ENCODE assay signal across 9 cellular contexts in genomic region chrX:63784902-63785692, GRCh38. TPM values are rescaled to one million over a fixed set of nuclear protein-coding genes. Genes with fewer than 3 reads are reported as not detected.
A peak's percentile ranks its signal among the peaks of the same experiment; 100 is the strongest.
DNase-seq lines count a peak whose midpoint lies in the region; ATAC-seq, FAIRE-seq and TF ChIP-seq lines count a peak whose summit lies in the region.
"Had no signal": no experiment of that assay in that cellular context is flagged by ENCODE, and none has a peak within 500 bp of the region (broad histone marks: within the 10 kb centered on the region; RNA-seq: fewer than 3 reads in every experiment).

ARHGEF9 (minus strand) TSS chrX:63785214; CDS start chrX:63785145, 69 bp downstream.

- no peak within 1 kb of the TSS for H3K27ac Mint-ChIP-seq in endodermal cell
- peak within 1 kb of the TSS; percentile 41 for H3K27ac Mint-ChIP-seq in mesothelial cell of epicardium
- peak within 1 kb of the TSS; percentile 23 for H3K27ac Mint-ChIP-seq in type B pancreatic cell
- H3K27ac Mint-ChIP-seq: T-helper 1 cell treated with Interleukin-12 subunit alpha and Interleukin-12 subunit beta and Interleukin-4 antibody, amounts not matched to agents 30 μg/mL and 1 μg/mL, for 36 hours had no signal

- H3K9me3 Mint-ChIP-seq in endodermal cell, result peaks cover 45% of the 10 kb centered on the region
- peaks cover 20% of the 10 kb centered on the region for H3K9me3 Mint-ChIP-seq in mesothelial cell of epicardium
- no peaks in the 10 kb centered on the region for H3K9me3 Mint-ChIP-seq in type B pancreatic cell
- H3K9me3 Mint-ChIP-seq: T-helper 1 cell treated with Interleukin-12 subunit alpha and Interleukin-12 subunit beta and Interleukin-4 antibody, amounts not matched to agents 30 μg/mL and 1 μg/mL, for 36 hours had no signal

- H3K9ac ChIP-seq in endodermal cell (ENCODE audit: extremely low read depth, low read length, poor library complexity, severe bottlenecking), result no peak within 1 kb of the TSS

- no peak for TF ChIP-seq CTCF in Peyer's patch (IDR thresholded peaks at IDR 0.05)
- TF ChIP-seq CTCF in endodermal cell (conservative IDR thresholded peaks at IDR 0.05), result no peak
- no peak for TF ChIP-seq CTCF in mesothelial cell of epicardium (IDR thresholded peaks at IDR 0.05; ENCODE audit: unreplicated experiment)
- TF ChIP-seq CTCF in type B pancreatic cell (conservative IDR thresholded peaks at IDR 0.05), result no peak

- FAIRE-seq in GM19239 (lab: Jason Lieb, UNC), result peak; percentile 81

- H3K4me1 ChIP-seq in Peyer's patch (no peaks in the 10 kb centered on the region), endodermal cell (ENCODE audit: control insufficient read depth, insufficient read depth, low read length) (no peaks in the 10 kb centered on the region)

- H3K9me3 ChIP-seq in Peyer's patch, result no peaks in the 10 kb centered on the region
- no peaks in the 10 kb centered on the region for H3K9me3 ChIP-seq in endodermal cell (ENCODE audit: control insufficient read depth, low read length)

- DNase-seq in GM19239 (ENCODE audit: insufficient read length, low spot score), result no peak
- DNase-seq in Peyer's patch, result peak in 2 of 3 donors; percentile 49 to 54
- DNase-seq in endodermal cell, result peak; percentile 81
- DNase-seq in mesothelial cell of epicardium (ENCODE audit: low spot score in 2 of 2, unreplicated experiment in 2 of 2), result peak; percentile 36 to 53
- peak; percentile 76 for DNase-seq in type B pancreatic cell (ENCODE audit: extremely low spot score, unreplicated experiment)
- no peak for DNase-seq in T1000 (lab: John Stamatoyannopoulos, UW)
- no peak for DNase-seq in GDM1 (lab: John Stamatoyannopoulos, UW)

- H3K27me3 Mint-ChIP-seq in endodermal cell (ENCODE audit: insufficient read depth) (peaks cover 38% of the 10 kb centered on the region), mesothelial cell of epicardium (ENCODE audit: low read depth) (no peaks in the 10 kb centered on the region), type B pancreatic cell (no peaks in the 10 kb centered on the region)

- 0 to 4% methylated on average over 2 to 22 of the region's 30 CpGs for WGBS in endodermal cell (ENCODE audit: insufficient coverage in 1 of 2, insufficient read length in 1 of 2), 2 experiments

- H3K4me3 Mint-ChIP-seq in endodermal cell (peak within 1 kb of the TSS; percentile 59), mesothelial cell of epicardium (peak within 1 kb of the TSS; percentile 70), type B pancreatic cell (peak within 1 kb of the TSS; percentile 82)
- H3K4me3 Mint-ChIP-seq: T-helper 1 cell treated with Interleukin-12 subunit alpha and Interleukin-12 subunit beta and Interleukin-4 antibody, amounts not matched to agents 30 μg/mL and 1 μg/mL, for 36 hours had no signal

- H3K36me3 Mint-ChIP-seq in endodermal cell (ENCODE audit: low read depth) (no peaks in the 10 kb centered on the region), mesothelial cell of epicardium (no peaks in the 10 kb centered on the region), type B pancreatic cell (no peaks in the 10 kb centered on the region)

- H3K4me3 ChIP-seq in Peyer's patch, result peak within 1 kb of the TSS; percentile 26 to 61 (median 44)
- peak within 1 kb of the TSS; percentile 64 for H3K4me3 ChIP-seq in endodermal cell (ENCODE audit: low read length)

- ATAC-seq in GM21528 (IDR thresholded peaks at IDR 0.05; ENCODE audit: low FRiP score, unreplicated experiment), result no peak

- TF ChIP-seq POLR2A in Peyer's patch (IDR thresholded peaks at IDR 0.05), result no peak

- H3K27ac ChIP-seq in Peyer's patch (peak within 1 kb of the TSS in 3 of 4 donors; percentile 27 to 61 (median 39)), endodermal cell (ENCODE audit: low read depth, low read length) (peak within 1 kb of the TSS; percentile 80)

- H3K27me3 ChIP-seq in Peyer's patch (no peaks in the 10 kb centered on the region), endodermal cell (ENCODE audit: control insufficient read depth, insufficient read depth, low read length, poor library complexity, severe bottlenecking) (peaks cover 56% of the 10 kb centered on the region)

- no peaks in the 10 kb centered on the region for H3K4me1 Mint-ChIP-seq in endodermal cell
- H3K4me1 Mint-ChIP-seq in mesothelial cell of epicardium, result peaks cover 2% of the 10 kb centered on the region
- no peaks in the 10 kb centered on the region for H3K4me1 Mint-ChIP-seq in type B pancreatic cell (ENCODE audit: unreplicated experiment)

- H3K36me3 ChIP-seq in Peyer's patch (no peaks in the 10 kb centered on the region), endodermal cell (ENCODE audit: control insufficient read depth, insufficient read depth, low read length) (no peaks in the 10 kb centered on the region)

RNA-seq across cellular contexts. Expression of gene ARHGEF9, which starts in this region (rescaled TPM):
- 10 to 100 TPM; 24.7 to 39.6 (median 30.3) TPM for total RNA-seq in Peyer's patch
- 10 to 100 TPM; 12.2 to 16.8 TPM for total RNA-seq in endodermal cell
- polyA plus RNA-seq in endodermal cell (2013, experiment 1 of 2), result 37.5 TPM
- polyA plus RNA-seq in endodermal cell (2013, experiment 2 of 2), result 37.1 TPM
- total RNA-seq in mesothelial cell of epicardium, result 28.6 to 30.2 TPM (median 29.5 TPM) in 3 replicates
- total RNA-seq in type B pancreatic cell (ENCODE audit: low replicate concordance), result 22.6 and 37.0 TPM in 2 replicates

Comparison
In these comparisons a context has a peak if more than half of its experiments do, and no peak if none do; other contexts are left out.
1. DNase-seq: peak in Peyer's patch (2 of 3), endodermal cell (single experiment), mesothelial cell of epicardium (2 of 2) and type B pancreatic cell (single experiment); none in GM19239 (single experiment), T1000 (single experiment) and GDM1 (single experiment).
2. Peak in every context shown above with its lines, with median percentiles within 50 percentile points of each other: H3K4me3 Mint-ChIP-seq.